10 cellular contexts compared by ENCODE assay signal in genomic region chr5:18744441-18744840, GRCh38.
A peak's percentile ranks its signal among the peaks of the same experiment; 100 is the strongest.
DNase-seq lines count a peak whose midpoint lies in the region; ATAC-seq and TF ChIP-seq lines count a peak whose summit lies in the region.
"Had no signal": no experiment of that assay in that cellular context is flagged by ENCODE, and none has a peak within 500 bp of the region (broad histone marks: within the 10 kb centered on the region; RNA-seq: fewer than 3 reads in every experiment).

No MANE protein-coding gene starts in this region.

- WGBS in spleen, 5 donors: 45 to 55% (median 52%) methylated on average over 3 of the region's 3 CpGs
- 83% methylated on average over 3 of the region's 3 CpGs for WGBS in prostate gland

- CTCF ChIA-PET in activated CD4-positive, alpha-beta T cell treated with anti-CD3 and anti-CD28 coated beads, Interleukin-2, amount 10 ng/mL, durations not matched to agents 7 days and 5 days (lab: Charles Lee): no interaction called here

- H3K27me3 ChIP-seq in spleen (replicated peaks in 1 of 7) (no peaks in the 10 kb centered on the region), prostate gland (replicated peaks; ENCODE audit: insufficient read depth) (no peaks in the 10 kb centered on the region), Karpas-422 (ENCODE audit: low read length) (no peaks in the 10 kb centered on the region)

- no peaks in the 10 kb centered on the region for H3K9me2 ChIP-seq in Karpas-422 (replicated peaks; ENCODE audit: insufficient read depth, low read length)

- H3K36me3 Mint-ChIP-seq in activated CD4-positive, alpha-beta T cell treated with anti-CD3 and anti-CD28 coated beads, Interleukin-2, amount 10 ng/mL, durations not matched to agents 7 days and 5 days (ENCODE audit: low read depth): peaks cover 23% of the 10 kb centered on the region

- no peak overlapping the region for H3K9ac ChIP-seq in Karpas-422 (ENCODE audit: low read length)

- peak; percentile 15 for DNase-seq in activated CD4-positive, alpha-beta T cell treated with anti-CD3 and anti-CD28 coated beads, Interleukin-2, amount 10 ng/mL, durations not matched to agents 7 days and 5 days
- DNase-seq in activated CD4-positive, alpha-beta T cell treated with anti-CD3 and anti-CD28 coated beads for 4 hours: no peak
- DNase-seq in activated CD4-positive, alpha-beta T cell treated with anti-CD3 and anti-CD28 coated beads, Interleukin-2, amount 50 U/mL, for 48 hours: peak; percentile 9 to 34
- DNase-seq in spleen: peak; percentile 36
- DNase-seq in activated CD4-positive, CD25-positive, alpha-beta regulatory T cell treated with anti-CD3 and anti-CD28 coated beads, Interleukin-2, amount 50 U/mL, for 72 hours: no peak
- no peak for DNase-seq in prostate gland (ENCODE audit: low spot score)
- no peak for DNase-seq in Karpas-422
- DNase-seq: GF-D8 had no signal

- peaks cover 57% of the 10 kb centered on the region for H3K4me1 Mint-ChIP-seq in activated CD4-positive, alpha-beta T cell treated with anti-CD3 and anti-CD28 coated beads, Interleukin-2, amount 10 ng/mL, durations not matched to agents 7 days and 5 days
- H3K4me1 Mint-ChIP-seq: WTC11 had no signal

- intact Hi-C loops in spleen (cut with DNase I; ENCODE audit: low total_unique reads): no loop called here
- intact Hi-C loops in prostate gland (cut with DNase I): no loop called here

- H3K4me3 ChIP-seq in spleen (peak overlapping the region; percentile 61 to 85 (median 70)), prostate gland (no peak overlapping the region), Karpas-422 (ENCODE audit: low read length) (no peak overlapping the region)

- TF ChIP-seq CTCF in spleen (IDR thresholded peaks at IDR 0.05 in 8 of 11, conservative IDR thresholded peaks at IDR 0.05 in 3 of 11) (no peak), prostate gland (IDR thresholded peaks at IDR 0.05) (no peak)

- H3K36me3 ChIP-seq in spleen: no peaks in the 10 kb centered on the region
- no peaks in the 10 kb centered on the region for H3K36me3 ChIP-seq in prostate gland
- H3K36me3 ChIP-seq in Karpas-422 (ENCODE audit: insufficient read depth, low read length): no peaks in the 10 kb centered on the region

- H3K4me2 ChIP-seq in Karpas-422 (ENCODE audit: low read depth, low read length, poor library complexity, severe bottlenecking): no peak overlapping the region

- peak; percentile 11 for ATAC-seq in HG02885 (IDR thresholded peaks at IDR 0.05; ENCODE audit: poor library complexity, unreplicated experiment)
- ATAC-seq: WTC11 had no signal

- H3K27ac Mint-ChIP-seq in activated CD4-positive, alpha-beta T cell treated with anti-CD3 and anti-CD28 coated beads, Interleukin-2, amount 10 ng/mL, durations not matched to agents 7 days and 5 days: peak overlapping the region; percentile 97
- H3K27ac Mint-ChIP-seq: WTC11 had no signal

- peaks cover 28 to 75% (median 61%) of the 10 kb centered on the region in 6 donors for H3K4me1 ChIP-seq in spleen
- H3K4me1 ChIP-seq in prostate gland (replicated peaks): no peaks in the 10 kb centered on the region
- peaks cover 21% of the 10 kb centered on the region for H3K4me1 ChIP-seq in Karpas-422 (ENCODE audit: low read length)

- no peaks in the 10 kb centered on the region for H3K27me3 Mint-ChIP-seq in activated CD4-positive, alpha-beta T cell treated with anti-CD3 and anti-CD28 coated beads, Interleukin-2, amount 10 ng/mL, durations not matched to agents 7 days and 5 days

- no peaks in the 10 kb centered on the region for H3K9me3 ChIP-seq in spleen
- no peaks in the 10 kb centered on the region for H3K9me3 ChIP-seq in prostate gland
- H3K9me3 ChIP-seq in Karpas-422 (ENCODE audit: low read length): no peaks in the 10 kb centered on the region

- H3K4me3 Mint-ChIP-seq in activated CD4-positive, alpha-beta T cell treated with anti-CD3 and anti-CD28 coated beads, Interleukin-2, amount 10 ng/mL, durations not matched to agents 7 days and 5 days: peak overlapping the region; percentile 89
- H3K4me3 Mint-ChIP-seq: WTC11 had no signal

- no peak overlapping the region for H2AFZ ChIP-seq in Karpas-422 (ENCODE audit: low read length)

- TF ChIP-seq POLR2A in spleen (IDR thresholded peaks at IDR 0.05) (no peak), prostate gland (IDR thresholded peaks at IDR 0.05) (no peak)

- POLR2A ChIA-PET in activated CD4-positive, alpha-beta T cell treated with anti-CD3 and anti-CD28 coated beads, Interleukin-2, amount 10 ng/mL, durations not matched to agents 7 days and 5 days (lab: Charles Lee): no interaction called here

- H3K79me2 ChIP-seq in Karpas-422 (ENCODE audit: low read length): no peaks in the 10 kb centered on the region

- no peaks in the 10 kb centered on the region for H4K20me1 ChIP-seq in Karpas-422 (ENCODE audit: insufficient read depth, low read depth, low read length)

- peaks cover 4% of the 10 kb centered on the region for H3K9me3 Mint-ChIP-seq in activated CD4-positive, alpha-beta T cell treated with anti-CD3 and anti-CD28 coated beads, Interleukin-2, amount 10 ng/mL, durations not matched to agents 7 days and 5 days

- H3K27ac ChIP-seq in spleen (peak overlapping the region; percentile 73 to 91 (median 88)), prostate gland (no peak overlapping the region), Karpas-422 (ENCODE audit: low read length) (no peak overlapping the region)

Comparison
In these comparisons a context has a peak if more than half of its experiments do, and no peak if none do; other contexts are left out.
1. DNase-seq: peak in activated CD4-positive, alpha-beta T cell treated with anti-CD3 and anti-CD28 coated beads, Interleukin-2, amount 10 ng/mL, durations not matched to agents 7 days and 5 days (single experiment), activated CD4-positive, alpha-beta T cell treated with anti-CD3 and anti-CD28 coated beads, Interleukin-2, amount 50 U/mL, for 48 hours (2 of 2) and spleen (single experiment); none in activated CD4-positive, alpha-beta T cell treated with anti-CD3 and anti-CD28 coated beads for 4 hours (0 of 2), activated CD4-positive, CD25-positive, alpha-beta regulatory T cell treated with anti-CD3 and anti-CD28 coated beads, Interleukin-2, amount 50 U/mL, for 72 hours (single experiment), prostate gland (single experiment) and Karpas-422 (single experiment).
2. H3K27ac ChIP-seq: peak in spleen (8 of 8); none in prostate gland (0 of 2) and Karpas-422 (single experiment).
3. H3K4me3 ChIP-seq: peak in spleen (8 of 8); none in prostate gland (0 of 2) and Karpas-422 (single experiment).